Comparison of ENCODE assay signal across 10 cellular contexts in genomic region chr6:28351087-28351486, GRCh38. TPM values are rescaled to one million over a fixed set of nuclear protein-coding genes. Genes with fewer than 3 reads are reported as not detected.
DNase-seq lines count a peak whose midpoint lies in the region; ATAC-seq and TF ChIP-seq lines count a peak whose summit lies in the region.
"Had no signal": no experiment of that assay in that cellular context is flagged by ENCODE, and none has a peak within 500 bp of the region (broad histone marks: within the 10 kb centered on the region; RNA-seq: fewer than 3 reads in every experiment).

No MANE protein-coding gene starts in this region.

- peaks cover 37 to 52% (median 44%) of the 10 kb centered on the region in 3 donors for H3K4me1 Mint-ChIP-seq in CD8-positive, alpha-beta memory T cell
- H3K4me1 Mint-ChIP-seq in IgD-negative memory B cell, result peaks cover 28 to 32% (median 29%) of the 10 kb centered on the region in 3 donors
- peaks cover 51% of the 10 kb centered on the region for H3K4me1 Mint-ChIP-seq in nephron

- peaks cover 4% of the 10 kb centered on the region for H3K27me3 ChIP-seq in CD8-positive, alpha-beta memory T cell (ENCODE audit: insufficient read depth, low read length, poor library complexity, severe bottlenecking)

- peak overlapping the region; percentile 76 for H3K27ac ChIP-seq in CD8-positive, alpha-beta memory T cell (ENCODE audit: low read depth, low read length)
- H3K27ac ChIP-seq in coronary artery, result peak overlapping the region in 1 of 2 donors; percentile 6

- CTCF ChIA-PET in CD8-positive, alpha-beta memory T cell (lab: Charles Lee), result no interaction called here

- POLR2A ChIA-PET in CD8-positive, alpha-beta memory T cell (lab: Charles Lee), result interaction anchor here (1.1 kb wide), 1 partner anchor 16 kb away, joined by 3 read pairs; the partner anchor contains the start of gene ZSCAN31

- no peak for DNase-seq in CD8-positive, alpha-beta memory T cell
- DNase-seq in coronary artery (ENCODE audit: low spot score) (no peak), D341Med (ENCODE audit: low spot score) (no peak)
- DNase-seq: activated CD8-positive, alpha-beta memory T cell treated with anti-CD3 and anti-CD28 coated beads, Interleukin-2, amount 50 U/mL, for 48 hours; NCI-H2029 treated with DMSO at 0.1 percent for 48 hours had no signal

- no peaks in the 10 kb centered on the region for H3K9me3 Mint-ChIP-seq in CD8-positive, alpha-beta memory T cell
- H3K9me3 Mint-ChIP-seq in IgD-negative memory B cell (no peaks in the 10 kb centered on the region), nephron (no peaks in the 10 kb centered on the region)

- ATAC-seq in GM18861 (IDR thresholded peaks at IDR 0.05; ENCODE audit: unreplicated experiment) (no peak), GM19035 (IDR thresholded peaks at IDR 0.05; ENCODE audit: unreplicated experiment) (no peak), HG03354 (IDR thresholded peaks at IDR 0.05; ENCODE audit: poor library complexity, severe bottlenecking, unreplicated experiment) (no peak)

- peak overlapping the region in 3 of 8 donors; percentile 37 to 96 (median 65) for H3K27ac Mint-ChIP-seq in CD8-positive, alpha-beta memory T cell
- H3K27ac Mint-ChIP-seq in IgD-negative memory B cell (peak overlapping the region in 1 of 3 donors; percentile 88), nephron (peak overlapping the region; percentile 94 to 98 (median 96))

- H3K27me3 Mint-ChIP-seq in CD8-positive, alpha-beta memory T cell, result peaks cover 11 to 16% of the 10 kb centered on the region in 2 donors
- H3K27me3 Mint-ChIP-seq in IgD-negative memory B cell (peaks cover 4% of the 10 kb centered on the region), nephron (ENCODE audit: low read depth) (peaks cover 8% of the 10 kb centered on the region)

- no peaks in the 10 kb centered on the region for H3K9me3 ChIP-seq in CD8-positive, alpha-beta memory T cell (ENCODE audit: low read length)

- TF ChIP-seq CTCF in coronary artery (IDR thresholded peaks at IDR 0.05) (no peak), nephron (IDR thresholded peaks at IDR 0.05; ENCODE audit: unreplicated experiment in 3 of 3) (no peak)

- peaks cover 0 to 12% (median 0%) of the 10 kb centered on the region in 3 donors for H3K36me3 Mint-ChIP-seq in CD8-positive, alpha-beta memory T cell
- H3K36me3 Mint-ChIP-seq in IgD-negative memory B cell (peaks cover 2% of the 10 kb centered on the region), nephron (ENCODE audit: low read depth) (peaks cover 15% of the 10 kb centered on the region)

- peak overlapping the region; percentile 89 for H3K4me3 ChIP-seq in CD8-positive, alpha-beta memory T cell (ENCODE audit: low read length)
- H3K4me3 ChIP-seq in coronary artery, result peak overlapping the region; percentile 78

- H3K36me3 ChIP-seq in CD8-positive, alpha-beta memory T cell (ENCODE audit: insufficient read depth, low read length), result no peaks in the 10 kb centered on the region

- H3K4me3 Mint-ChIP-seq in CD8-positive, alpha-beta memory T cell, result peak overlapping the region; percentile 95 to 100 (median 99)
- H3K4me3 Mint-ChIP-seq in IgD-negative memory B cell, result peak overlapping the region; percentile 73 to 99 (median 99)
- peak overlapping the region; percentile 98 to 99 (median 98) for H3K4me3 Mint-ChIP-seq in nephron

- peaks cover 20% of the 10 kb centered on the region for H3K4me1 ChIP-seq in CD8-positive, alpha-beta memory T cell (ENCODE audit: insufficient read depth, low read length)

RNA-seq across cellular contexts. Expression of gene ZKSCAN3, which starts 1.3 kb away (rescaled TPM):
- 1 to 10 TPM; 3.0 to 4.7 TPM for total RNA-seq in CD8-positive, alpha-beta memory T cell
- polyA plus RNA-seq in CD8-positive, alpha-beta memory T cell, result 3.2 TPM
- 1.9 TPM for polyA plus RNA-seq in IgD-negative memory B cell

RNA-seq across cellular contexts. Expression of gene ZSCAN31, which starts 15.1 kb away (rescaled TPM):
- total RNA-seq in CD8-positive, alpha-beta memory T cell, result 1 to 10 TPM; 1.1 to 2.6 TPM
- polyA plus RNA-seq in CD8-positive, alpha-beta memory T cell, result 0.72 TPM
- 0.56 TPM for polyA plus RNA-seq in IgD-negative memory B cell

RNA-seq across cellular contexts. Expression of gene ZSCAN12, which starts 48.5 kb away (rescaled TPM):
- total RNA-seq in CD8-positive, alpha-beta memory T cell, result 1 to 10 TPM; 4.3 to 4.4 TPM
- polyA plus RNA-seq in CD8-positive, alpha-beta memory T cell, result 2.2 TPM
- polyA plus RNA-seq in IgD-negative memory B cell, result 5.4 TPM
